Comparison of ENCODE assay signal across 8 cellular contexts in the genomic region with DNA sequence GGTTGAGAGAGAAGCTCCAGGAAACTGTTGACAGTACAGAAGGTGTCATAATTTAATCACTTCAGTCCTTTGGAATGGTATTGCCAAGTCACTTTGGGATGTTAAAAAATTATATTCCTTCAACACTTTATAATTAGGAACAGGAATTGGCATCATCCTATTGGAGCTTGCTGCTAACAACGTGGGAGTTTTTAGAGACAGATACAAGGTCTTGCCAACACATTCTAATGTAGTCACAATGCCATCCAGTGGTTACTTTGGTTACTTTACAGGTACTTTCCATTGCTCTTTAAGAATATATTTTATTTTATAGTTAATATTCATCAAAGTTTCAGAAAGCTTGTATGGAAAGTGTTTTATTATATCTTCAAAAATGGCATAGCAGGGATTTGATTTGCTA.
DNase-seq lines count a peak whose midpoint lies in the region; ATAC-seq and TF ChIP-seq lines count a peak whose summit lies in the region.

No MANE protein-coding gene starts in this region.

- POLR2A ChIA-PET in activated CD4-positive, alpha-beta T cell treated with anti-CD3 and anti-CD28 coated beads, Interleukin-2, amount 10 ng/mL, durations not matched to agents 7 days and 5 days (lab: Charles Lee), result no interaction called here

- no peaks in the 10 kb centered on the region for H3K36me3 ChIP-seq in cardiac muscle cell

- no peak overlapping the region for H3K27ac Mint-ChIP-seq in activated CD4-positive, alpha-beta T cell treated with anti-CD3 and anti-CD28 coated beads, Interleukin-2, amount 10 ng/mL, durations not matched to agents 7 days and 5 days
- no peak overlapping the region for H3K27ac Mint-ChIP-seq in glutamatergic neuron (ENCODE audit: unreplicated experiment)

- no peaks in the 10 kb centered on the region for H3K36me3 Mint-ChIP-seq in activated CD4-positive, alpha-beta T cell treated with anti-CD3 and anti-CD28 coated beads, Interleukin-2, amount 10 ng/mL, durations not matched to agents 7 days and 5 days (ENCODE audit: low read depth)
- H3K36me3 Mint-ChIP-seq in glutamatergic neuron (ENCODE audit: unreplicated experiment), result peaks cover 7% of the 10 kb centered on the region

- intact Hi-C loops in cardiac septum (cut with DNase I), result loop anchor here (10.0 kb wide), 1 partner anchor 1030 kb away; no protein-coding TSS in a partner anchor

- H3K4me1 ChIP-seq in cardiac muscle cell (ENCODE audit: low read depth), result no peaks in the 10 kb centered on the region

- in situ Hi-C loops in SK-MEL-5 (cut with HindIII; ENCODE audit: low pct_unique_long_range_greater_than_20kb, low sequenced_read_pairs), result no loop called here

- no peaks in the 10 kb centered on the region for H3K4me1 Mint-ChIP-seq in activated CD4-positive, alpha-beta T cell treated with anti-CD3 and anti-CD28 coated beads, Interleukin-2, amount 10 ng/mL, durations not matched to agents 7 days and 5 days
- no peaks in the 10 kb centered on the region for H3K4me1 Mint-ChIP-seq in glutamatergic neuron (ENCODE audit: low read depth, unreplicated experiment)

- CTCF ChIA-PET in activated CD4-positive, alpha-beta T cell treated with anti-CD3 and anti-CD28 coated beads, Interleukin-2, amount 10 ng/mL, durations not matched to agents 7 days and 5 days (lab: Charles Lee), result interaction anchor here (0.8 kb wide), 1 partner anchor 30 kb away, joined by 4 read pairs; no protein-coding TSS in a partner anchor

- ATAC-seq in HG03196 (IDR thresholded peaks at IDR 0.05; ENCODE audit: unreplicated experiment), result peak; percentile 65
- ATAC-seq in HG02840 (IDR thresholded peaks at IDR 0.05; ENCODE audit: low FRiP score, unreplicated experiment), result no peak

- peak; percentile 31 for TF ChIP-seq CTCF in cardiac muscle cell (IDR thresholded peaks at IDR 0.05; ENCODE audit: low read depth, low read length)
- no peak for TF ChIP-seq CTCF in glutamatergic neuron (IDR thresholded peaks at IDR 0.05; ENCODE audit: partially characterized antibody, unreplicated experiment)

- no peak overlapping the region for H3K4me3 Mint-ChIP-seq in activated CD4-positive, alpha-beta T cell treated with anti-CD3 and anti-CD28 coated beads, Interleukin-2, amount 10 ng/mL, durations not matched to agents 7 days and 5 days
- H3K4me3 Mint-ChIP-seq in glutamatergic neuron (ENCODE audit: unreplicated experiment), result no peak overlapping the region

- no peak overlapping the region for H3K4me3 ChIP-seq in cardiac muscle cell

- no peak overlapping the region for H3K27ac ChIP-seq in cardiac muscle cell

- no peaks in the 10 kb centered on the region for H3K27me3 ChIP-seq in cardiac muscle cell

- no peaks in the 10 kb centered on the region for H3K9me3 ChIP-seq in cardiac muscle cell (ENCODE audit: low read depth)

- H3K27me3 Mint-ChIP-seq in activated CD4-positive, alpha-beta T cell treated with anti-CD3 and anti-CD28 coated beads, Interleukin-2, amount 10 ng/mL, durations not matched to agents 7 days and 5 days, result no peaks in the 10 kb centered on the region
- no peaks in the 10 kb centered on the region for H3K27me3 Mint-ChIP-seq in glutamatergic neuron (ENCODE audit: unreplicated experiment)

- DNase-seq in cardiac muscle cell (ENCODE audit: low read depth in 1 of 2, low spot score in 1 of 2) (peak; percentile 33 to 73), cardiac septum (ENCODE audit: low spot score) (no peak), SK-MEL-5 (ENCODE audit: low read depth, low spot score) (peak; percentile 52), kidney tubule cell (ENCODE audit: low spot score) (peak; percentile 34), glutamatergic neuron (no peak)
- no peak for DNase-seq in activated CD4-positive, alpha-beta T cell treated with anti-CD3 and anti-CD28 coated beads, Interleukin-2, amount 10 ng/mL, durations not matched to agents 7 days and 5 days

- no peaks in the 10 kb centered on the region for H3K9me3 Mint-ChIP-seq in activated CD4-positive, alpha-beta T cell treated with anti-CD3 and anti-CD28 coated beads, Interleukin-2, amount 10 ng/mL, durations not matched to agents 7 days and 5 days
- peaks cover 10% of the 10 kb centered on the region for H3K9me3 Mint-ChIP-seq in glutamatergic neuron (ENCODE audit: unreplicated experiment)

Comparison
In these comparisons a context has a peak if more than half of its experiments do, and no peak if none do; other contexts are left out.
1. DNase-seq: peak in cardiac muscle cell (2 of 2), SK-MEL-5 (single experiment) and kidney tubule cell (single experiment); none in cardiac septum (single experiment), activated CD4-positive, alpha-beta T cell treated with anti-CD3 and anti-CD28 coated beads, Interleukin-2, amount 10 ng/mL, durations not matched to agents 7 days and 5 days (single experiment) and glutamatergic neuron (single experiment).